ENCODE assay signal across 22 cellular contexts in the genomic region with DNA sequence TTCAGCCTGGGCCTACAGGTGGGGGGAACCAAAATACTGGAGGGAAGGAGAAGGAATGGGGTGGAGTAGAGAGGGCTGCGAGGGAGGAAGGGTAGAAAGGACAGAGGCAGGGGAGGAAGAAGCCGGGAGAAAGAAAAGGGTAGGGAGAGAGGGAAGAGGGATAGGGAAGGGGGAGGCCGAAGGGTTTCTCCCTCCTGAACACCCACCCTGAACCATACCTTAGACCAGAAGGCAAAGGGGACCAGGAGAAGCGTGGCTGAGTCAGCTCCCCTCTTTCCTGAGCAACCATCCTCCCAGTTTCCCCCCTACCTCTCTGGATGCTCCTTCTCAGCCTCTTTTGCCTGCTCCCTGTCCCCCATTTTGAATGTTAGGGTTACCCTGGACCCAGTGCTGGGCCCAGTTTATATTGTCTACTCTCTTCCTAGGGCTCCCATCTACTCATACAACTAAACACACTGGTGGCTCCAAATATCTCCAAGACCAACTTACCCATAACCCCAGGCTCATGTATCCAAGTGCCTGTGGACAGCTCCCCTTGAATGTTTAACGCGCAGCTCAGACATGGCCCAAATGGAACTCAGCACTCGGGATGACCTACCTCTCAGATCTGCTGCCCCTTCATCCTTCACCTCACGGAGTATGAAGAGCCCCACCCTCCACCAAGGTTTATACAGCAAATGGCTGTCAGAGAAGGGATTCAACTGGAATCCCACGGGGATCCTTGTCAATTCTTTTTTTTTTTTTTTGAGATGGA. TPM values are rescaled to one million over a fixed set of nuclear protein-coding genes. Genes with fewer than 3 reads are reported as not detected.
DNase-seq lines count a peak whose midpoint lies in the region; ATAC-seq and FAIRE-seq lines count a peak whose summit lies in the region.
"Had no signal": no experiment of that assay in that cellular context is flagged by ENCODE, and none has a peak within 500 bp of the region (broad histone marks: within the 10 kb centered on the region; RNA-seq: fewer than 3 reads in every experiment).

No MANE protein-coding gene starts in this region.

- peaks cover 1% of the 10 kb centered on the region for H3K27me3 Mint-ChIP-seq in activated naive CD8-positive, alpha-beta T cell treated with anti-CD3 and anti-CD28 coated beads, Interleukin-2, amount 10 ng/mL, durations not matched to agents 7 days and 5 days
- H3K27me3 Mint-ChIP-seq in activated naive CD8-positive, alpha-beta T cell treated with anti-CD3 and anti-CD28 coated beads, Interleukin-2, amount 50 U/mL, for 24 hours = no peaks in the 10 kb centered on the region
- H3K27me3 Mint-ChIP-seq in IgD-negative memory B cell = no peaks in the 10 kb centered on the region
- H3K27me3 Mint-ChIP-seq in effector memory CD8-positive, alpha-beta T cell = no peaks in the 10 kb centered on the region
- H3K27me3 Mint-ChIP-seq in stimulated activated memory B cell treated with anti-CD40 and anti-IgM and Interleukin-4, amounts not matched to agents 10 μg/mL and 1 μg/mL and 100 μg/mL, for 72 hours = no peaks in the 10 kb centered on the region
- H3K27me3 Mint-ChIP-seq: naive thymus-derived CD8-positive, alpha-beta T cell had no signal

- no peak overlapping the region for H3K27ac ChIP-seq in small intestine (ENCODE audit: low read depth in 1 of 2, low read length in 1 of 2)
- H3K27ac ChIP-seq: pancreas, Peyer's patch, SJSA1 had no signal

- H3K27ac Mint-ChIP-seq in activated naive CD8-positive, alpha-beta T cell treated with anti-CD3 and anti-CD28 coated beads, Interleukin-2, amount 10 ng/mL, durations not matched to agents 7 days and 5 days = peak overlapping the region; percentile 0
- no peak overlapping the region for H3K27ac Mint-ChIP-seq in activated naive CD8-positive, alpha-beta T cell treated with anti-CD3 and anti-CD28 coated beads, Interleukin-2, amount 50 U/mL, for 24 hours
- peak overlapping the region in 2 of 3 donors; percentile 57 to 86 for H3K27ac Mint-ChIP-seq in IgD-negative memory B cell
- peak overlapping the region; percentile 49 to 84 for H3K27ac Mint-ChIP-seq in effector memory CD8-positive, alpha-beta T cell
- H3K27ac Mint-ChIP-seq in stimulated activated memory B cell treated with anti-CD40 and anti-IgM and Interleukin-4, amounts not matched to agents 10 μg/mL and 1 μg/mL and 100 μg/mL, for 72 hours = peak overlapping the region; percentile 23
- H3K27ac Mint-ChIP-seq: dendritic cell treated with granulocyte-macrophage colony-stimulating factor and Interleukin-4, amounts not matched to agents 40 ng/mL and 50 ng/mL, for 4 days had no signal

- H3K9me3 ChIP-seq in small intestine (ENCODE audit: control insufficient read depth, low read depth) = no peaks in the 10 kb centered on the region
- H3K9me3 ChIP-seq: pancreas, Peyer's patch, SJSA1 had no signal

- peaks cover 23% of the 10 kb centered on the region for H3K36me3 Mint-ChIP-seq in activated naive CD8-positive, alpha-beta T cell treated with anti-CD3 and anti-CD28 coated beads, Interleukin-2, amount 10 ng/mL, durations not matched to agents 7 days and 5 days
- H3K36me3 Mint-ChIP-seq in activated naive CD8-positive, alpha-beta T cell treated with anti-CD3 and anti-CD28 coated beads, Interleukin-2, amount 50 U/mL, for 24 hours (ENCODE audit: low read depth) = peaks cover 3% of the 10 kb centered on the region
- H3K36me3 Mint-ChIP-seq in IgD-negative memory B cell = peaks cover 3% of the 10 kb centered on the region
- peaks cover 21% of the 10 kb centered on the region for H3K36me3 Mint-ChIP-seq in effector memory CD8-positive, alpha-beta T cell (ENCODE audit: insufficient read depth)
- no peaks in the 10 kb centered on the region for H3K36me3 Mint-ChIP-seq in stimulated activated memory B cell treated with anti-CD40 and anti-IgM and Interleukin-4, amounts not matched to agents 10 μg/mL and 1 μg/mL and 100 μg/mL, for 72 hours
- H3K36me3 Mint-ChIP-seq: naive thymus-derived CD8-positive, alpha-beta T cell had no signal

- H3K4me3 ChIP-seq in small intestine (ENCODE audit: low read depth in 1 of 2, low read length in 2 of 2) = no peak overlapping the region
- H3K4me3 ChIP-seq: pancreas, Peyer's patch, SJSA1 had no signal

- H3K27me3 ChIP-seq in small intestine (ENCODE audit: control insufficient read depth in 2 of 2, insufficient read depth in 2 of 2, low read length in 2 of 2) = peaks cover 0 to 2% of the 10 kb centered on the region in 2 donors
- H3K27me3 ChIP-seq: pancreas, Peyer's patch had no signal

- no peak for ATAC-seq in activated naive CD8-positive, alpha-beta T cell treated with anti-CD3 and anti-CD28 coated beads, Interleukin-2, amount 10 ng/mL, durations not matched to agents 7 days and 5 days (ENCODE audit: low read depth)
- ATAC-seq in activated naive CD8-positive, alpha-beta T cell treated with anti-CD3 and anti-CD28 coated beads, Interleukin-2, amount 50 U/mL, for 24 hours = no peak
- no peak for ATAC-seq in effector memory CD8-positive, alpha-beta T cell (replicated peaks)
- no peak for ATAC-seq in stimulated activated memory B cell treated with anti-CD40 and anti-IgM and Interleukin-4, amounts not matched to agents 10 μg/mL and 1 μg/mL and 100 μg/mL, for 72 hours
- ATAC-seq in GM19467 (IDR thresholded peaks at IDR 0.05; ENCODE audit: unreplicated experiment) = no peak
- ATAC-seq: naive thymus-derived CD8-positive, alpha-beta T cell; pancreas; right cardiac atrium had no signal

- H3K4me1 ChIP-seq in small intestine (ENCODE audit: control insufficient read depth in 2 of 2, insufficient read depth in 1 of 2, low read depth in 1 of 2, low read length in 1 of 2) = peaks cover 0 to 3% of the 10 kb centered on the region in 2 donors
- H3K4me1 ChIP-seq: pancreas had no signal

- 90 to 97% (median 92%) methylated on average over 9 of the region's 9 CpGs for WGBS in small intestine, 3 donors

- no peaks in the 10 kb centered on the region for H3K9me3 Mint-ChIP-seq in activated naive CD8-positive, alpha-beta T cell treated with anti-CD3 and anti-CD28 coated beads, Interleukin-2, amount 10 ng/mL, durations not matched to agents 7 days and 5 days
- H3K9me3 Mint-ChIP-seq in activated naive CD8-positive, alpha-beta T cell treated with anti-CD3 and anti-CD28 coated beads, Interleukin-2, amount 50 U/mL, for 24 hours = no peaks in the 10 kb centered on the region
- H3K9me3 Mint-ChIP-seq in IgD-negative memory B cell = no peaks in the 10 kb centered on the region
- no peaks in the 10 kb centered on the region for H3K9me3 Mint-ChIP-seq in effector memory CD8-positive, alpha-beta T cell
- no peaks in the 10 kb centered on the region for H3K9me3 Mint-ChIP-seq in stimulated activated memory B cell treated with anti-CD40 and anti-IgM and Interleukin-4, amounts not matched to agents 10 μg/mL and 1 μg/mL and 100 μg/mL, for 72 hours
- H3K9me3 Mint-ChIP-seq: dendritic cell treated with granulocyte-macrophage colony-stimulating factor and Interleukin-4, amounts not matched to agents 40 ng/mL and 50 ng/mL, for 4 days; naive thymus-derived CD8-positive, alpha-beta T cell had no signal

- POLR2A ChIA-PET in activated naive CD8-positive, alpha-beta T cell treated with anti-CD3 and anti-CD28 coated beads, Interleukin-2, amount 10 ng/mL, durations not matched to agents 7 days and 5 days (lab: Charles Lee) = interaction anchor here (25.9 kb wide), 1 partner anchor 19 kb away, joined by 2283 read pairs; no protein-coding TSS in a partner anchor

- no peak overlapping the region for H3K4me3 Mint-ChIP-seq in activated naive CD8-positive, alpha-beta T cell treated with anti-CD3 and anti-CD28 coated beads, Interleukin-2, amount 10 ng/mL, durations not matched to agents 7 days and 5 days
- no peak overlapping the region for H3K4me3 Mint-ChIP-seq in activated naive CD8-positive, alpha-beta T cell treated with anti-CD3 and anti-CD28 coated beads, Interleukin-2, amount 50 U/mL, for 24 hours
- no peak overlapping the region for H3K4me3 Mint-ChIP-seq in IgD-negative memory B cell
- H3K4me3 Mint-ChIP-seq in effector memory CD8-positive, alpha-beta T cell = no peak overlapping the region
- H3K4me3 Mint-ChIP-seq in stimulated activated memory B cell treated with anti-CD40 and anti-IgM and Interleukin-4, amounts not matched to agents 10 μg/mL and 1 μg/mL and 100 μg/mL, for 72 hours = no peak overlapping the region
- H3K4me3 Mint-ChIP-seq: dendritic cell treated with granulocyte-macrophage colony-stimulating factor and Interleukin-4, amounts not matched to agents 40 ng/mL and 50 ng/mL, for 4 days had no signal

- no peaks in the 10 kb centered on the region for H3K36me3 ChIP-seq in small intestine (ENCODE audit: control insufficient read depth in 2 of 2, insufficient read depth in 2 of 2, low read length in 2 of 2)
- H3K36me3 ChIP-seq: pancreas, Peyer's patch, SJSA1 had no signal

- no peak for FAIRE-seq in small intestine (lab: Jason Lieb, UNC)
- FAIRE-seq: pancreas, urothelium cell line had no signal

- peaks cover 16% of the 10 kb centered on the region for H3K4me1 Mint-ChIP-seq in activated naive CD8-positive, alpha-beta T cell treated with anti-CD3 and anti-CD28 coated beads, Interleukin-2, amount 10 ng/mL, durations not matched to agents 7 days and 5 days
- peaks cover 29% of the 10 kb centered on the region for H3K4me1 Mint-ChIP-seq in activated naive CD8-positive, alpha-beta T cell treated with anti-CD3 and anti-CD28 coated beads, Interleukin-2, amount 50 U/mL, for 24 hours
- H3K4me1 Mint-ChIP-seq in IgD-negative memory B cell = peaks cover 11 to 15% (median 12%) of the 10 kb centered on the region in 3 donors
- peaks cover 23 to 24% of the 10 kb centered on the region in 2 donors for H3K4me1 Mint-ChIP-seq in effector memory CD8-positive, alpha-beta T cell (ENCODE audit: low read depth in 2 of 2)
- peaks cover 19% of the 10 kb centered on the region for H3K4me1 Mint-ChIP-seq in stimulated activated memory B cell treated with anti-CD40 and anti-IgM and Interleukin-4, amounts not matched to agents 10 μg/mL and 1 μg/mL and 100 μg/mL, for 72 hours

- peak; percentile 15 for DNase-seq in activated naive CD8-positive, alpha-beta T cell treated with anti-CD3 and anti-CD28 coated beads, Interleukin-2, amount 10 ng/mL, durations not matched to agents 7 days and 5 days
- DNase-seq in activated naive CD8-positive, alpha-beta T cell treated with anti-CD3 and anti-CD28 coated beads, Interleukin-2, amount 50 U/mL, for 24 hours = no peak
- no peak for DNase-seq in effector memory CD8-positive, alpha-beta T cell
- no peak for DNase-seq in small intestine
- DNase-seq: activated effector memory CD4-positive, alpha-beta T cell treated with Interleukin-2 at 50 U/mL for 16 hours; HCEC 1CT; MV-4-11; NCI-H524; NK-92 treated with Interleukin-12 subunit alpha and Interleukin-12 subunit beta, amount 100 ng/mL, for 24 hours; Peyer's patch; right cardiac atrium; stimulated activated CD8-positive, alpha-beta memory T cell treated with anti-CD3 and anti-CD28 coated beads, Interleukin-4, amount 100 ng/mL, for 48 hours had no signal

RNA-seq across cellular contexts. Expression of a gene that starts 7.8 kb away (rescaled TPM):
- 10 to 100 TPM; 70.6 to 77.7 TPM for total RNA-seq in activated naive CD8-positive, alpha-beta T cell treated with anti-CD3 and anti-CD28 coated beads, Interleukin-2, amount 10 ng/mL, durations not matched to agents 7 days and 5 days
- polyA plus RNA-seq in IgD-negative memory B cell = 1.3 TPM
- polyA plus RNA-seq in small intestine = 1 to 10 TPM in 2 of 3 donors, under 1 TPM in 1; 0.89 to 3.1 (median 2.2) TPM

RNA-seq across cellular contexts. Expression of a gene that starts 31.3 kb away (rescaled TPM):
- 10 to 100 TPM; 66.4 to 70.2 TPM for total RNA-seq in activated naive CD8-positive, alpha-beta T cell treated with anti-CD3 and anti-CD28 coated beads, Interleukin-2, amount 10 ng/mL, durations not matched to agents 7 days and 5 days
- polyA plus RNA-seq in IgD-negative memory B cell = 94.2 TPM
- polyA plus RNA-seq in small intestine = 10 to 100 TPM; 70.3 to 79.8 (median 79.6) TPM

RNA-seq across cellular contexts. Expression of a gene that starts 40.0 kb away (rescaled TPM):
- total RNA-seq in activated naive CD8-positive, alpha-beta T cell treated with anti-CD3 and anti-CD28 coated beads, Interleukin-2, amount 10 ng/mL, durations not matched to agents 7 days and 5 days = not detected
- not detected for polyA plus RNA-seq in IgD-negative memory B cell
- under 1 TPM in 1 of 3 donors, not detected in 2; 0.12 TPM for polyA plus RNA-seq in small intestine
- total RNA-seq: HT1080; naive thymus-derived CD8-positive, alpha-beta T cell; SJSA1; T-helper 2 cell treated with Interferon-gamma antibody and Interleukin-4, amounts not matched to agents 100 ng/mL and 5 ng/mL, for 36 hours had no signal
- polyA plus RNA-seq: naive thymus-derived CD8-positive, alpha-beta T cell had no signal
